1 cellular context compared by ENCODE assay signal in genomic region chr16:67935402-67936123, GRCh38.
TF ChIP-seq lines count a peak whose summit lies in the region.

No MANE protein-coding gene starts in this region.

TF ChIP-seq in HepG2, 621 proteins besides CTCF, POLR2A, EP300 and RAD21 (continued from another document and continues in another):
- no peak for TF ChIP-seq MLXIP (CRISPR knock-in tag; IDR thresholded peaks at IDR 0.05; ENCODE audit: borderline replicate concordance)
- peak; percentile 94; the same call in 1 of the 2 replicates for TF ChIP-seq ARID4A (CRISPR knock-in tag; IDR thresholded peaks at IDR 0.05; ENCODE audit: borderline replicate concordance)
- TF ChIP-seq KDM1A (CRISPR knock-in tag; IDR thresholded peaks at IDR 0.05), result no peak
- no peak for TF ChIP-seq HOMEZ (CRISPR knock-in tag; IDR thresholded peaks at IDR 0.05; ENCODE audit: low read depth)
- peak; percentile 87; the same call in 1 of the 2 replicates for TF ChIP-seq SP4 (CRISPR knock-in tag; IDR thresholded peaks at IDR 0.05)
- TF ChIP-seq ZNF574 (CRISPR knock-in tag; IDR thresholded peaks at IDR 0.05), result peak; percentile 79
- TF ChIP-seq SP1 (IDR thresholded peaks at IDR 0.05), result no peak
- TF ChIP-seq SP1 (CRISPR knock-in tag; IDR thresholded peaks at IDR 0.05), result peak; percentile 61; the same call in 1 of the 2 replicates
- peak in 1 of 2 experiments; percentile 91; a peak in 3 of 4 replicates for TF ChIP-seq KLF16 (CRISPR knock-in tag; IDR thresholded peaks at IDR 0.05)
- peak; percentile 91 for TF ChIP-seq MED13 (CRISPR knock-in tag; IDR thresholded peaks at IDR 0.05)
- peak; percentile 93 for TF ChIP-seq ZFP90 (CRISPR knock-in tag; IDR thresholded peaks at IDR 0.05; ENCODE audit: borderline replicate concordance)
- TF ChIP-seq ZNF704 (CRISPR knock-in tag; IDR thresholded peaks at IDR 0.05; ENCODE audit: borderline replicate concordance), result peak; percentile 66
- no peak for TF ChIP-seq TCF7 (IDR thresholded peaks at IDR 0.05; ENCODE audit: low read depth)
- no peak for TF ChIP-seq TRIM22 (IDR thresholded peaks at IDR 0.05)
- peak; percentile 93 for TF ChIP-seq BCL3 (CRISPR knock-in tag; IDR thresholded peaks at IDR 0.05)
- TF ChIP-seq ZNF790 (CRISPR knock-in tag; IDR thresholded peaks at IDR 0.05; ENCODE audit: borderline replicate concordance), result peak; percentile 80
- TF ChIP-seq PHF5A (CRISPR knock-in tag; IDR thresholded peaks at IDR 0.05; ENCODE audit: low read depth, unreplicated experiment), result peak; percentile 51
- peak; percentile 100 for TF ChIP-seq MXI1 (IDR thresholded peaks at IDR 0.05; ENCODE audit: borderline replicate concordance, low read depth, low read length)
- TF ChIP-seq MXD4 (CRISPR knock-in tag; IDR thresholded peaks at IDR 0.05), result peak; percentile 100
- no peak for TF ChIP-seq NFIC (IDR thresholded peaks at IDR 0.05; ENCODE audit: low read length)
- TF ChIP-seq EEA1 (CRISPR knock-in tag; IDR thresholded peaks at IDR 0.05; ENCODE audit: borderline replicate concordance), result no peak; the same call in 1 of the 2 replicates
- TF ChIP-seq MLLT10 (CRISPR knock-in tag; IDR thresholded peaks at IDR 0.05), result no peak
- TF ChIP-seq FOXC1 (CRISPR knock-in tag; IDR thresholded peaks at IDR 0.05; ENCODE audit: borderline replicate concordance), result 0 out of 2 replicates have a peak, but pooled peaks have one; percentile 57
- 0 out of 2 replicates have a peak, but pooled peaks have one; percentile 45 for TF ChIP-seq SP140L (CRISPR knock-in tag; IDR thresholded peaks at IDR 0.05; ENCODE audit: borderline replicate concordance)
- no peak for TF ChIP-seq ZNF468 (CRISPR knock-in tag; IDR thresholded peaks at IDR 0.05)
- no peak for TF ChIP-seq PTBP1 (IDR thresholded peaks at IDR 0.05; ENCODE audit: low read depth, low read length, poor library complexity, severe bottlenecking)
- peak; percentile 59; the same call in 1 of the 2 replicates for TF ChIP-seq ZBTB34 (CRISPR knock-in tag; IDR thresholded peaks at IDR 0.05)
- peak; percentile 86 for TF ChIP-seq BORCS8-MEF2B (CRISPR knock-in tag; IDR thresholded peaks at IDR 0.05)
- TF ChIP-seq ZSCAN20 (CRISPR knock-in tag; IDR thresholded peaks at IDR 0.05; ENCODE audit: borderline replicate concordance), result peak; percentile 19; the same call in 1 of the 2 replicates
- TF ChIP-seq ISX (CRISPR knock-in tag; conservative IDR thresholded peaks at IDR 0.05), result no peak; the same call in 1 of the 2 replicates
- TF ChIP-seq UBTF (CRISPR knock-in tag; IDR thresholded peaks at IDR 0.05), result peak; percentile 80; the same call in 1 of the 2 replicates
- peak; percentile 92 for TF ChIP-seq KLF9 (CRISPR knock-in tag; IDR thresholded peaks at IDR 0.05; ENCODE audit: low read depth)
- peak; percentile 67 to 70; a peak in 3 of 4 replicates for TF ChIP-seq HMGXB4 (CRISPR knock-in tag; IDR thresholded peaks at IDR 0.05; ENCODE audit: borderline replicate concordance in 1 of 2, low read depth in 1 of 2)
- TF ChIP-seq ZNF556 (CRISPR knock-in tag; IDR thresholded peaks at IDR 0.05; ENCODE audit: borderline replicate concordance), result peak; percentile 92; the same call in 1 of the 2 replicates
- no peak for TF ChIP-seq NR3C1 (CRISPR knock-in tag; IDR thresholded peaks at IDR 0.05)
